Comparison of ENCODE assay signal across 2 cellular contexts in genomic region chr11:12728417-12728816, GRCh38.
TF ChIP-seq lines count a peak whose summit lies in the region.

No MANE protein-coding gene starts in this region.

TF ChIP-seq in A549, 52 proteins besides CTCF, POLR2A, EP300 and RAD21:
- TF ChIP-seq TFCP2L1 (CRISPR knock-in tag; IDR thresholded peaks at IDR 0.05), result no peak
- TF ChIP-seq ZC3H11A (IDR thresholded peaks at IDR 0.05), result no peak
- TF ChIP-seq MYC (IDR thresholded peaks at IDR 0.05; ENCODE audit: borderline replicate concordance, low read length), result no peak
- no peak for TF ChIP-seq USF2 (IDR thresholded peaks at IDR 0.05)
- no peak for TF ChIP-seq POLR2AphosphoS2 (conservative IDR thresholded peaks at IDR 0.05; ENCODE audit: low read length)
- no peak for TF ChIP-seq FOSB (CRISPR knock-in tag; IDR thresholded peaks at IDR 0.05)
- TF ChIP-seq NR3C1 (IDR thresholded peaks at IDR 0.05), result no peak
- TF ChIP-seq HOXA7 (CRISPR knock-in tag; IDR thresholded peaks at IDR 0.05), result no peak
- TF ChIP-seq CBX2 (IDR thresholded peaks at IDR 0.05; ENCODE audit: borderline replicate concordance, low read depth), result no peak
- TF ChIP-seq ELK1 (IDR thresholded peaks at IDR 0.05; ENCODE audit: low read depth, low read length), result no peak
- no peak for TF ChIP-seq FOXS1 (CRISPR knock-in tag; IDR thresholded peaks at IDR 0.05)
- TF ChIP-seq MAX (IDR thresholded peaks at IDR 0.05), result no peak
- no peak for TF ChIP-seq HEYL (CRISPR knock-in tag; IDR thresholded peaks at IDR 0.05)
- TF ChIP-seq ZFP36 (IDR thresholded peaks at IDR 0.05; ENCODE audit: borderline replicate concordance, partially characterized antibody), result no peak
- TF ChIP-seq MAFK (IDR thresholded peaks at IDR 0.05; ENCODE audit: partially characterized antibody), result no peak
- TF ChIP-seq CHD4 (IDR thresholded peaks at IDR 0.05; ENCODE audit: borderline replicate concordance), result no peak
- TF ChIP-seq NFE2L2 (conservative IDR thresholded peaks at IDR 0.05; ENCODE audit: low read length), result no peak

TF ChIP-seq in IMR-90, 13 proteins besides CTCF, POLR2A, EP300 and RAD21:
- TF ChIP-seq ELK1 (IDR thresholded peaks at IDR 0.05; ENCODE audit: borderline replicate concordance, low read depth, low read length), result no peak
- no peak for TF ChIP-seq RCOR1 (IDR thresholded peaks at IDR 0.05; ENCODE audit: insufficient replicate concordance, low read length)
- no peak for TF ChIP-seq MAFK (IDR thresholded peaks at IDR 0.05; ENCODE audit: low read depth, low read length)
- no peak for TF ChIP-seq NFE2L2 (IDR thresholded peaks at IDR 0.05; ENCODE audit: low read depth, low read length)
- TF ChIP-seq BHLHE40 (IDR thresholded peaks at IDR 0.05; ENCODE audit: low read depth, low read length), result no peak
- TF ChIP-seq CHD1 (IDR thresholded peaks at IDR 0.05; ENCODE audit: low read depth, low read length), result no peak
- no peak for TF ChIP-seq RFX5 (IDR thresholded peaks at IDR 0.05; ENCODE audit: low read depth, low read length)
- TF ChIP-seq USF2 (IDR thresholded peaks at IDR 0.05; ENCODE audit: low read depth, low read length), result no peak
- TF ChIP-seq CEBPB (IDR thresholded peaks at IDR 0.05; ENCODE audit: low read depth, low read length), result no peak
- no peak for TF ChIP-seq SMC3 (IDR thresholded peaks at IDR 0.05; ENCODE audit: low read depth, low read length)
